In genomic region chr3:155871746-155872158, GRCh38 we compare ENCODE assay signal across 8 cellular contexts. TPM values are rescaled to one million over a fixed set of nuclear protein-coding genes. Genes with fewer than 3 reads are reported as not detected.
DNase-seq lines count a peak whose midpoint lies in the region; ATAC-seq, FAIRE-seq and TF ChIP-seq lines count a peak whose summit lies in the region.

No MANE protein-coding gene starts in this region.

- peak; percentile 23 for FAIRE-seq in K562 (lab: Jason Lieb, UNC)

- H3K27me3 ChIP-seq in K562 (ENCODE audit: control insufficient read depth in 2 of 2, insufficient read depth in 2 of 2, low read length in 2 of 2): no peaks in the 10 kb centered on the region
- no peaks in the 10 kb centered on the region for H3K27me3 ChIP-seq in mesenchymal stem cell (ENCODE audit: control insufficient read depth in 1 of 2, insufficient read depth in 1 of 2, low read length in 2 of 2)

- DNase-seq in K562 (ENCODE audit: extremely low read depth in 1 of 4, low spot score in 3 of 4): no peak
- DNase-seq in mesenchymal stem cell: peak; percentile 52
- DNase-seq in DMS 273 treated with DMSO at 0.1 percent for 48 hours (lab: John Stamatoyannopoulos, UW): no peak
- no peak for DNase-seq in RKO (ENCODE audit: low spot score)
- DNase-seq in NCI-H1436 treated with DMSO at 0.1 percent for 48 hours (lab: John Stamatoyannopoulos, UW): no peak

- H3K23ac ChIP-seq in mesenchymal stem cell (ENCODE audit: low read length in 2 of 2): no peak overlapping the region

- no peak for TF ChIP-seq EP300 in K562 (IDR thresholded peaks at IDR 0.05; ENCODE audit: low read length)

- H4K20me1 ChIP-seq in K562 (replicated peaks; ENCODE audit: control insufficient read depth, insufficient read depth, low read length): peaks cover 6% of the 10 kb centered on the region; the same call in 1 of the 2 replicates

- POLR2A ChIA-PET in K562 (lab: Yijun Ruan, JAX): interaction anchor here (0.6 to 5.8 kb wide), 10 partner anchors 12 to 128 kb away, joined by 3 to 64 read pairs (median 3); partner anchors contain the start of genes C3orf33 and SLC33A1

- no peak overlapping the region for H2AFZ ChIP-seq in K562 (ENCODE audit: low read depth, low read length)
- no peak overlapping the region for H2AFZ ChIP-seq in mesenchymal stem cell (ENCODE audit: low read depth, low read length)

- H4K8ac ChIP-seq in mesenchymal stem cell (ENCODE audit: low read length): no peak overlapping the region

- H2BK5ac ChIP-seq in mesenchymal stem cell (ENCODE audit: low read depth, low read length, poor library complexity, severe bottlenecking): no peak overlapping the region

- no peak overlapping the region for H2BK12ac ChIP-seq in mesenchymal stem cell (ENCODE audit: low read length in 2 of 2)

- CTCF ChIA-PET in K562 (lab: Yijun Ruan, JAX; ENCODE audit: low intra/inter-chr PET ratio): no interaction called here

- no peak for TF ChIP-seq RAD21 in K562 (CRISPR knock-in tag; conservative IDR thresholded peaks at IDR 0.05 in 1 of 2, IDR thresholded peaks at IDR 0.05 in 1 of 2)

- no TSS peak for BruUV-seq in K562 (replicated peaks; lab: Mats Ljungman, UMichigan)

- no peak overlapping the region for H4K91ac ChIP-seq in mesenchymal stem cell (ENCODE audit: low read length)

- peak overlapping the region; percentile 84 for H3K4me2 ChIP-seq in K562 (ENCODE audit: insufficient read depth, low read length)
- H3K4me2 ChIP-seq in mesenchymal stem cell (ENCODE audit: low read length, poor library complexity, severe bottlenecking): peak overlapping the region; percentile 82

- peaks cover 9% of the 10 kb centered on the region; the same call in 2 of the 3 replicates for H3K36me3 ChIP-seq in K562 (ENCODE audit: control insufficient read depth, insufficient read depth, low read length)
- H3K36me3 ChIP-seq in mesenchymal stem cell (ENCODE audit: control insufficient read depth in 1 of 2, insufficient read depth in 2 of 2, low read depth in 1 of 2, low read length in 2 of 2): no peaks in the 10 kb centered on the region

- no peaks in the 10 kb centered on the region for H3K9me1 ChIP-seq in K562 (ENCODE audit: control insufficient read depth, insufficient read depth, low read length)

- H2BK120ac ChIP-seq in mesenchymal stem cell (ENCODE audit: low read depth, low read length): no peak overlapping the region

- no peak overlapping the region for H3K4ac ChIP-seq in mesenchymal stem cell (ENCODE audit: low read depth in 1 of 2, low read length in 2 of 2)

- peaks cover 66% of the 10 kb centered on the region for H3K79me2 ChIP-seq in K562 (ENCODE audit: control insufficient read depth, insufficient read depth, low read length)

- no peak for TF ChIP-seq CTCF in 22Rv1 (IDR thresholded peaks at IDR 0.05)
- no peak for TF ChIP-seq CTCF in K562 (IDR thresholded peaks at IDR 0.05 in 2 of 3, conservative IDR thresholded peaks at IDR 0.05 in 1 of 3; ENCODE audit: insufficient read depth in 2 of 3, low read depth in 1 of 3, low read length in 3 of 3)

- in situ Hi-C loops in K562 (cut with MboI): loop anchor here (25.0 kb wide), 2 partner anchors 509 to 1559 kb away; partner anchors contain the start of gene DHX36

- H3K4me3 ChIP-seq in K562 (peak overlapping the region; percentile 99), mesenchymal stem cell (ENCODE audit: insufficient read depth in 1 of 2, low read depth in 1 of 2, low read length in 2 of 2) (peak overlapping the region; percentile 90 to 94)

- H3K18ac ChIP-seq in mesenchymal stem cell (ENCODE audit: low read depth in 1 of 2, low read length in 2 of 2): peak overlapping the region; percentile 82 to 97

- H3K9me3 ChIP-seq in K562 (replicated peaks; ENCODE audit: control insufficient read depth, insufficient read depth, low read depth, low read length) (no peaks in the 10 kb centered on the region), mesenchymal stem cell (ENCODE audit: control insufficient read depth, low read length) (no peaks in the 10 kb centered on the region)

- H3K79me1 ChIP-seq in mesenchymal stem cell (replicated peaks; ENCODE audit: low read length, poor library complexity, severe bottlenecking): no peaks in the 10 kb centered on the region

- H3K9ac ChIP-seq in K562 (ENCODE audit: insufficient read depth in 1 of 2, low read depth in 2 of 2, low read length in 2 of 2): peak overlapping the region; percentile 95 to 100
- H3K9ac ChIP-seq in mesenchymal stem cell (ENCODE audit: low read length): peak overlapping the region; percentile 94

- no peak overlapping the region for H2AK5ac ChIP-seq in mesenchymal stem cell (ENCODE audit: low read length, severe bottlenecking)

- WGBS in K562 (ENCODE audit: insufficient coverage, low coverage, missing lambda C conversion rate): 0% methylated on average over 19 of the region's 19 CpGs
- 0% methylated on average over 18 of the region's 19 CpGs for WGBS in mesenchymal stem cell

- TF ChIP-seq POLR2A in K562 (conservative IDR thresholded peaks at IDR 0.05): no peak

- H3K27ac ChIP-seq in 22Rv1: peak overlapping the region; percentile 92
- peak overlapping the region; percentile 99 for H3K27ac ChIP-seq in K562 (ENCODE audit: extremely low read depth, low read depth, low read length)
- H3K27ac ChIP-seq in mesenchymal stem cell (ENCODE audit: low read length, poor library complexity, severe bottlenecking): no peak overlapping the region

- intact Hi-C loops in K562 (cut with micrococcal nuclease): loop anchor here (2.0 to 5.0 kb wide), 4 partner anchors 17 to 111 kb away; partner anchors contain the start of gene SLC33A1

- ATAC-seq in GM18867 (IDR thresholded peaks at IDR 0.05; ENCODE audit: unreplicated experiment) (peak; percentile 3), HG03460 (IDR thresholded peaks at IDR 0.05; ENCODE audit: unreplicated experiment) (peak; percentile 3), K562 (peak; percentile 1)

- H3K4me1 ChIP-seq in K562 (replicated peaks in 1 of 2; ENCODE audit: control insufficient read depth in 2 of 2, insufficient read depth in 2 of 2, low read length in 2 of 2) (peaks cover 22 to 28% of the 10 kb centered on the region in 2 experiments; a peak in 4 of 5 replicates), mesenchymal stem cell (ENCODE audit: control insufficient read depth, insufficient read depth, low read depth, low read length) (peaks cover 7% of the 10 kb centered on the region)

- no peak overlapping the region for H2BK15ac ChIP-seq in mesenchymal stem cell (ENCODE audit: low read depth, poor library complexity, severe bottlenecking)

- H3K14ac ChIP-seq in mesenchymal stem cell (ENCODE audit: low read length in 2 of 2): no peak overlapping the region

TF ChIP-seq in K562, 482 proteins besides CTCF, POLR2A, EP300 and RAD21 (continues in another document):
- TF ChIP-seq RBBP5 (IDR thresholded peaks at IDR 0.05; ENCODE audit: borderline replicate concordance, insufficient read depth, low read length, poor library complexity, severe bottlenecking) (peak; percentile 2), TFAM (CRISPR knock-in tag; conservative IDR thresholded peaks at IDR 0.05) (no peak)

RNA-seq across cellular contexts. Expression of gene GMPS, which starts 1.3 kb away (rescaled TPM):
- 24.3 and 122 TPM in 2 replicates for total RNA-seq in K562 (2011; cell fraction: chromatin; rRNA removed; ENCODE audit: low replicate concordance)
- 8.3 and 10.4 TPM in 2 replicates for total RNA-seq in K562 (2011; cell fraction: nucleolus; rRNA removed)
- total RNA-seq in K562 (2011; cell fraction: nucleoplasm; rRNA removed): 20.8 and 36.6 TPM in 2 replicates
- 73.7 and 78.2 TPM in 2 replicates for total RNA-seq in K562 (2014; rRNA removed)
- 234 and 267 TPM in 2 replicates for total RNA-seq in K562 (2014; rRNA removed; fragmentation: Illumina TruSeq; extraction: Trizol)
- total RNA-seq in K562 (2015; rRNA removed; fragmentation: Illumina TruSeq; extraction: Trizol): 162 and 170 TPM in 2 replicates
- 226 and 234 TPM in 2 replicates for total RNA-seq in K562 (2021)
- 105 and 156 TPM in 2 replicates for polyA plus RNA-seq in K562 (2011; rRNA removed)
- 48.6 and 85.1 TPM in 2 replicates for polyA plus RNA-seq in K562 (2011; cell fraction: cytosol; rRNA removed)
- 25.8 and 44.4 TPM in 2 replicates for polyA plus RNA-seq in K562 (2011; cell fraction: nucleus; rRNA removed)
- polyA plus RNA-seq in K562 (2012): 152 and 174 TPM in 2 replicates
- polyA plus RNA-seq in K562 (2014; fragmentation: Illumina TruSeq; extraction: Trizol): 235 and 282 TPM in 2 replicates
- polyA plus RNA-seq in K562 (2014; fragmentation: Nextera tagmentation; extraction: Ambion mirVana): 10 to 100 TPM; 74.2 to 87.0 TPM
- 95.9 and 106 TPM in 2 replicates for polyA plus RNA-seq in K562 (2014; rRNA removed)
- polyA minus RNA-seq in K562 (2011; rRNA and poly(A)+ RNA removed): 314 and 384 TPM in 2 replicates
- 146 and 156 TPM in 2 replicates for polyA minus RNA-seq in K562 (2011; cell fraction: cytosol; rRNA and poly(A)+ RNA removed)
- polyA minus RNA-seq in K562 (2011; cell fraction: nucleus; rRNA and poly(A)+ RNA removed): 12.3 and 30.1 TPM in 2 replicates
- polyA plus RNA-seq in mesenchymal stem cell (2013, experiment 1 of 2): 48.7 TPM
- polyA plus RNA-seq in mesenchymal stem cell (2013, experiment 2 of 2): 51.5 TPM

RNA-seq across cellular contexts. Expression of gene SLC33A1, which starts 17.5 kb away (rescaled TPM):
- total RNA-seq in K562 (2011; cell fraction: chromatin; rRNA removed; ENCODE audit: low replicate concordance): 80.9 and 96.6 TPM in 2 replicates
- total RNA-seq in K562 (2011; cell fraction: nucleolus; rRNA removed): 60.8 and 64.4 TPM in 2 replicates
- 70.8 and 71.1 TPM in 2 replicates for total RNA-seq in K562 (2011; cell fraction: nucleoplasm; rRNA removed)
- total RNA-seq in K562 (2014; rRNA removed): 16.4 and 21.1 TPM in 2 replicates
- total RNA-seq in K562 (2014; rRNA removed; fragmentation: Illumina TruSeq; extraction: Trizol): 23.0 and 25.5 TPM in 2 replicates
- total RNA-seq in K562 (2015; rRNA removed; fragmentation: Illumina TruSeq; extraction: Trizol): 25.0 and 26.8 TPM in 2 replicates
- 22.0 and 22.7 TPM in 2 replicates for total RNA-seq in K562 (2021)
- 25.5 and 29.2 TPM in 2 replicates for polyA plus RNA-seq in K562 (2011; rRNA removed)
- 20.9 and 24.3 TPM in 2 replicates for polyA plus RNA-seq in K562 (2011; cell fraction: cytosol; rRNA removed)
- 34.8 and 49.9 TPM in 2 replicates for polyA plus RNA-seq in K562 (2011; cell fraction: nucleus; rRNA removed)
- polyA plus RNA-seq in K562 (2012): 16.9 and 25.6 TPM in 2 replicates
- 18.8 and 20.5 TPM in 2 replicates for polyA plus RNA-seq in K562 (2014; fragmentation: Illumina TruSeq; extraction: Trizol)
- 1 to 10 TPM; 6.2 to 7.8 TPM for polyA plus RNA-seq in K562 (2014; fragmentation: Nextera tagmentation; extraction: Ambion mirVana)
- 18.3 and 19.6 TPM in 2 replicates for polyA plus RNA-seq in K562 (2014; rRNA removed)
- polyA minus RNA-seq in K562 (2011; rRNA and poly(A)+ RNA removed): 34.9 and 54.9 TPM in 2 replicates
- 20.8 and 30.1 TPM in 2 replicates for polyA minus RNA-seq in K562 (2011; cell fraction: cytosol; rRNA and poly(A)+ RNA removed)
- 29.2 and 54.0 TPM in 2 replicates for polyA minus RNA-seq in K562 (2011; cell fraction: nucleus; rRNA and poly(A)+ RNA removed)
- polyA plus RNA-seq in mesenchymal stem cell (2013, experiment 1 of 2): 21.6 TPM
- 24.3 TPM for polyA plus RNA-seq in mesenchymal stem cell (2013, experiment 2 of 2)
